ENCODE assay signal across 9 cellular contexts in genomic region chr14:104639889-104640548, GRCh38. TPM values are rescaled to one million over a fixed set of nuclear protein-coding genes. Genes with fewer than 3 reads are reported as not detected.
DNase-seq lines count a peak whose midpoint lies in the region; ATAC-seq, FAIRE-seq and TF ChIP-seq lines count a peak whose summit lies in the region.
"Had no signal": no experiment of that assay in that cellular context is flagged by ENCODE, and none has a peak within 500 bp of the region (broad histone marks: within the 10 kb centered on the region; RNA-seq: fewer than 3 reads in every experiment).

No MANE protein-coding gene starts in this region.

- peaks cover 0 to 2% (median 0%) of the 10 kb centered on the region in 3 donors for H3K36me3 Mint-ChIP-seq in CD8-positive, alpha-beta memory T cell
- H3K36me3 Mint-ChIP-seq in activated T-cell treated with anti-CD3 and anti-CD28 coated beads, Interleukin-2, amount 50 U/mL, for 4 hours (ENCODE audit: insufficient read depth) = no peaks in the 10 kb centered on the region
- H3K36me3 Mint-ChIP-seq in natural killer cell treated with Interleukin-12 subunit alpha and Interleukin-12 subunit beta and Interleukin-15 and Interleukin-18, amount 100 ng/mL, for 72 hours = no peaks in the 10 kb centered on the region

- POLR2A ChIA-PET in CD8-positive, alpha-beta memory T cell (lab: Charles Lee) = no interaction called here

- H3K4me3 ChIP-seq in CD8-positive, alpha-beta memory T cell (ENCODE audit: low read length) = no peak overlapping the region
- H3K4me3 ChIP-seq in NT2/D1 (ENCODE audit: insufficient read length, low read depth) = peak overlapping the region; percentile 10
- no peak overlapping the region for H3K4me3 ChIP-seq in fibroblast of mammary gland (ENCODE audit: control insufficient read depth, low read depth, low read length)
- H3K4me3 ChIP-seq: SJSA1 had no signal

- CTCF ChIA-PET in CD8-positive, alpha-beta memory T cell (lab: Charles Lee) = interaction anchor here (1.5 kb wide), 1 partner anchor 562 kb away, joined by 4 read pairs; no protein-coding TSS in a partner anchor

- no peaks in the 10 kb centered on the region for H3K36me3 ChIP-seq in CD8-positive, alpha-beta memory T cell (ENCODE audit: insufficient read depth, low read length)
- no peaks in the 10 kb centered on the region for H3K36me3 ChIP-seq in NT2/D1 (ENCODE audit: insufficient read depth, insufficient read length, low read length)
- H3K36me3 ChIP-seq: SJSA1 had no signal

- peaks cover 12 to 32% of the 10 kb centered on the region in 2 donors for H3K27me3 Mint-ChIP-seq in CD8-positive, alpha-beta memory T cell
- H3K27me3 Mint-ChIP-seq in activated T-cell treated with anti-CD3 and anti-CD28 coated beads, Interleukin-2, amount 50 U/mL, for 4 hours (ENCODE audit: low read depth) = peaks cover 19% of the 10 kb centered on the region
- peaks cover 12 to 22% of the 10 kb centered on the region in 2 donors for H3K27me3 Mint-ChIP-seq in natural killer cell treated with Interleukin-12 subunit alpha and Interleukin-12 subunit beta and Interleukin-15 and Interleukin-18, amount 100 ng/mL, for 72 hours

- ATAC-seq in HG03175 (IDR thresholded peaks at IDR 0.05; ENCODE audit: unreplicated experiment) (peak; percentile 52), HG03378 (IDR thresholded peaks at IDR 0.05; ENCODE audit: unreplicated experiment) (no peak)
- ATAC-seq in activated T-cell treated with anti-CD3 and anti-CD28 coated beads, Interleukin-2, amount 50 U/mL, for 4 hours = peak; percentile 81 to 85
- ATAC-seq in natural killer cell treated with Interleukin-12 subunit alpha and Interleukin-12 subunit beta and Interleukin-15 and Interleukin-18, amount 100 ng/mL, for 72 hours = peak; percentile 50 to 70

- no peaks in the 10 kb centered on the region for H3K4me1 ChIP-seq in CD8-positive, alpha-beta memory T cell (ENCODE audit: insufficient read depth, low read length)
- H3K4me1 ChIP-seq in NT2/D1 (ENCODE audit: insufficient read depth, insufficient read length) = peaks cover 5% of the 10 kb centered on the region

- H3K9me3 ChIP-seq in CD8-positive, alpha-beta memory T cell (ENCODE audit: low read length) = no peaks in the 10 kb centered on the region
- 0 out of 2 replicates have a peak, but pooled peaks cover 1% of the 10 kb centered on the region for H3K9me3 ChIP-seq in NT2/D1 (ENCODE audit: insufficient read depth, low read length)

- H3K27ac Mint-ChIP-seq in CD8-positive, alpha-beta memory T cell = peak overlapping the region in 1 of 8 donors; percentile 85
- H3K27ac Mint-ChIP-seq in natural killer cell treated with Interleukin-12 subunit alpha and Interleukin-12 subunit beta and Interleukin-15 and Interleukin-18, amount 100 ng/mL, for 72 hours = no peak overlapping the region

- no peak for FAIRE-seq in urothelium cell line (lab: Jason Lieb, UNC)

- peaks cover 0 to 3% (median under 1%) of the 10 kb centered on the region in 5 donors for H3K9me3 Mint-ChIP-seq in CD8-positive, alpha-beta memory T cell
- H3K9me3 Mint-ChIP-seq in activated T-cell treated with anti-CD3 and anti-CD28 coated beads, Interleukin-2, amount 50 U/mL, for 4 hours = peaks cover 2% of the 10 kb centered on the region
- H3K9me3 Mint-ChIP-seq in natural killer cell treated with Interleukin-12 subunit alpha and Interleukin-12 subunit beta and Interleukin-15 and Interleukin-18, amount 100 ng/mL, for 72 hours = no peaks in the 10 kb centered on the region

- peak overlapping the region; percentile 39 for H3K9ac ChIP-seq in NT2/D1 (ENCODE audit: insufficient read length, low read depth)

- TF ChIP-seq CTCF in fibroblast of mammary gland (conservative IDR thresholded peaks at IDR 0.05; ENCODE audit: control insufficient read depth, insufficient read depth, low read depth, low read length) = peak; percentile 76

- H3K27me3 ChIP-seq in CD8-positive, alpha-beta memory T cell (ENCODE audit: insufficient read depth, low read length, poor library complexity, severe bottlenecking) = peaks cover 8% of the 10 kb centered on the region
- H3K27me3 ChIP-seq in NT2/D1 (ENCODE audit: insufficient read depth, insufficient read length) = no peaks in the 10 kb centered on the region

- H3K27ac ChIP-seq in CD8-positive, alpha-beta memory T cell (ENCODE audit: low read depth, low read length) = no peak overlapping the region
- H3K27ac ChIP-seq: SJSA1 had no signal

- no peaks in the 10 kb centered on the region for H3K4me1 Mint-ChIP-seq in CD8-positive, alpha-beta memory T cell
- H3K4me1 Mint-ChIP-seq in activated T-cell treated with anti-CD3 and anti-CD28 coated beads, Interleukin-2, amount 50 U/mL, for 4 hours (ENCODE audit: low read depth) = peaks cover 6% of the 10 kb centered on the region
- no peaks in the 10 kb centered on the region for H3K4me1 Mint-ChIP-seq in natural killer cell treated with Interleukin-12 subunit alpha and Interleukin-12 subunit beta and Interleukin-15 and Interleukin-18, amount 100 ng/mL, for 72 hours (ENCODE audit: low read depth in 2 of 2)

- DNase-seq in CD8-positive, alpha-beta memory T cell = peak in 4 of 5 donors; percentile 7 to 33 (median 17)
- DNase-seq in NT2/D1 (ENCODE audit: low read depth, low spot score) = peak; percentile 60
- peak; percentile 33 for DNase-seq in activated T-cell treated with anti-CD3 and anti-CD28 coated beads, Interleukin-2, amount 50 U/mL, for 4 hours
- DNase-seq in fibroblast of mammary gland (ENCODE audit: low read depth) = peak; percentile 38
- DNase-seq in natural killer cell treated with Interleukin-12 subunit alpha and Interleukin-12 subunit beta and Interleukin-15 and Interleukin-18, amount 100 ng/mL, for 72 hours (ENCODE audit: low spot score) = no peak
- DNase-seq in urothelium cell line (ENCODE audit: low spot score) = peak; percentile 76

- no peak overlapping the region for H3K4me3 Mint-ChIP-seq in CD8-positive, alpha-beta memory T cell
- H3K4me3 Mint-ChIP-seq in activated T-cell treated with anti-CD3 and anti-CD28 coated beads, Interleukin-2, amount 50 U/mL, for 4 hours = no peak overlapping the region
- no peak overlapping the region for H3K4me3 Mint-ChIP-seq in natural killer cell treated with Interleukin-12 subunit alpha and Interleukin-12 subunit beta and Interleukin-15 and Interleukin-18, amount 100 ng/mL, for 72 hours

RNA-seq across cellular contexts. Expression of gene TMEM179, which starts 35.4 kb away (rescaled TPM):
- under 1 TPM in 1 of 2 experiments, not detected in 1; 0.31 TPM for total RNA-seq in CD8-positive, alpha-beta memory T cell
- polyA plus RNA-seq in CD8-positive, alpha-beta memory T cell = not detected
- not detected for total RNA-seq in activated T-cell treated with anti-CD3 and anti-CD28 coated beads, Interleukin-2, amount 50 U/mL, for 4 hours
- total RNA-seq in natural killer cell treated with Interleukin-12 subunit alpha and Interleukin-12 subunit beta and Interleukin-15 and Interleukin-18, amount 100 ng/mL, for 72 hours = under 1 TPM; 0.48 to 0.84 TPM
- total RNA-seq: SJSA1 had no signal

RNA-seq across cellular contexts. Expression of gene INF2, which starts 49.4 kb away (rescaled TPM):
- 10 to 100 TPM; 55.9 to 56.3 TPM for total RNA-seq in CD8-positive, alpha-beta memory T cell
- polyA plus RNA-seq in CD8-positive, alpha-beta memory T cell = 4.6 TPM
- total RNA-seq in activated T-cell treated with anti-CD3 and anti-CD28 coated beads, Interleukin-2, amount 50 U/mL, for 4 hours = 10 to 100 TPM; 51.8 to 54.9 (median 54.5) TPM
- total RNA-seq in natural killer cell treated with Interleukin-12 subunit alpha and Interleukin-12 subunit beta and Interleukin-15 and Interleukin-18, amount 100 ng/mL, for 72 hours = 10 to 100 TPM; 19.2 to 44.9 TPM
